Comparison of ENCODE assay signal across 2 cellular contexts in genomic region chrX:139758250-139758649, GRCh38.
TF ChIP-seq lines count a peak whose summit lies in the region.

No MANE protein-coding gene starts in this region.

TF ChIP-seq in GM23338, 12 proteins besides CTCF, POLR2A, EP300 and RAD21:
- TF ChIP-seq ETS1 (IDR thresholded peaks at IDR 0.05) (no peak), POLR2AphosphoS5 (IDR thresholded peaks at IDR 0.05; ENCODE audit: low read depth) (no peak), ZNF114 (CRISPR knock-in tag; IDR thresholded peaks at IDR 0.05) (no peak), CREB1 (CRISPR knock-in tag; IDR thresholded peaks at IDR 0.05; ENCODE audit: low read depth) (no peak), JUNB (IDR thresholded peaks at IDR 0.05; ENCODE audit: unreplicated experiment) (no peak), EZH2phosphoT487 (IDR thresholded peaks at IDR 0.05; ENCODE audit: unreplicated experiment) (no peak), REST (IDR thresholded peaks at IDR 0.05; ENCODE audit: unreplicated experiment) (no peak), EZH2 (IDR thresholded peaks at IDR 0.05; ENCODE audit: low read depth, unreplicated experiment) (no peak), NANOG (IDR thresholded peaks at IDR 0.05; ENCODE audit: borderline replicate concordance) (no peak), STAT1 (IDR thresholded peaks at IDR 0.05; ENCODE audit: unreplicated experiment) (no peak), ZNF331 (CRISPR knock-in tag; IDR thresholded peaks at IDR 0.05; ENCODE audit: low read depth) (no peak), ZNF462 (CRISPR knock-in tag; IDR thresholded peaks at IDR 0.05) (no peak)

TF ChIP-seq in K562, 482 proteins besides CTCF, POLR2A, EP300 and RAD21:
- TF ChIP-seq NCOR1 (IDR thresholded peaks at IDR 0.05), result no peak
- peak; percentile 49; the same call in 1 of the 2 replicates for TF ChIP-seq PKNOX1 (IDR thresholded peaks at IDR 0.05)
- no peak for TF ChIP-seq MXD1 (CRISPR knock-in tag; IDR thresholded peaks at IDR 0.05; ENCODE audit: borderline replicate concordance, poor library complexity, severe bottlenecking)
- TF ChIP-seq ZNF518B (CRISPR knock-in tag; IDR thresholded peaks at IDR 0.05), result no peak
- TF ChIP-seq CBFA2T3 (IDR thresholded peaks at IDR 0.05), result peak; percentile 38; the same call in 1 of the 2 replicates
- no peak for TF ChIP-seq TAF9B (IDR thresholded peaks at IDR 0.05; ENCODE audit: partially characterized antibody)
- no peak for TF ChIP-seq ZNF184 (CRISPR knock-in tag; IDR thresholded peaks at IDR 0.05)
- TF ChIP-seq ETV5 (CRISPR knock-in tag; IDR thresholded peaks at IDR 0.05; ENCODE audit: low read depth), result no peak
- TF ChIP-seq ZFP30 (CRISPR knock-in tag; IDR thresholded peaks at IDR 0.05; ENCODE audit: borderline replicate concordance), result no peak
- 0 out of 2 replicates have a peak, but pooled peaks have one; percentile 19 for TF ChIP-seq ARID1B (IDR thresholded peaks at IDR 0.05)
